10 cellular contexts compared by ENCODE assay signal in genomic region chr19:18284710-18285430, GRCh38. TPM values are rescaled to one million over a fixed set of nuclear protein-coding genes. Genes with fewer than 3 reads are reported as not detected.
A peak's percentile ranks its signal among the peaks of the same experiment; 100 is the strongest.
DNase-seq lines count a peak whose midpoint lies in the region; ATAC-seq, FAIRE-seq and TF ChIP-seq lines count a peak whose summit lies in the region.
"Had no signal": no experiment of that assay in that cellular context is flagged by ENCODE, and none has a peak within 500 bp of the region (broad histone marks: within the 10 kb centered on the region; RNA-seq: fewer than 3 reads in every experiment).

No MANE protein-coding gene starts in this region.

- SMC1A ChIA-PET in GM12878 (lab: Charles Lee; ENCODE audit: uncharacterized antibody, unreplicated experiment), result interaction anchor here (1.4 kb wide), 1 partner anchor 37 kb away, joined by 4 read pairs; no protein-coding TSS in a partner anchor

- ATAC-seq in heart right ventricle (no peak), left cardiac atrium (no peak), GM12878 (no peak), GM18517 (IDR thresholded peaks at IDR 0.05; ENCODE audit: unreplicated experiment) (no peak)
- ATAC-seq: pancreas had no signal

- BruUV-seq in GM12878 (replicated peaks; lab: Mats Ljungman, UMichigan), result no TSS peak

- H3K9me3 ChIP-seq in heart right ventricle (no peaks in the 10 kb centered on the region), GM12878 (replicated peaks; ENCODE audit: control insufficient read depth, insufficient read depth, low read length) (no peaks in the 10 kb centered on the region), vagina (no peaks in the 10 kb centered on the region)
- H3K9me3 ChIP-seq: pancreas had no signal

- CTCF ChIA-PET in GM12878 (lab: Yijun Ruan, JAX), result interaction anchor here (0.9 to 3.1 kb wide), 3 partner anchors 15 to 133 kb away, joined by 3 to 11 read pairs (median 3); no protein-coding TSS in a partner anchor

- no peak overlapping the region for H3K4me3 ChIP-seq in heart right ventricle
- H3K4me3 ChIP-seq in GM12878, result no peak overlapping the region
- H3K4me3 ChIP-seq in vagina, result no peak overlapping the region
- H3K4me3 ChIP-seq: pancreas had no signal

- no peak for TF ChIP-seq CTCF in heart right ventricle (IDR thresholded peaks at IDR 0.05)
- no peak for TF ChIP-seq CTCF in GM12878 (IDR thresholded peaks at IDR 0.05 in 2 of 3, conservative IDR thresholded peaks at IDR 0.05 in 1 of 3; ENCODE audit: control insufficient read depth in 2 of 3, extremely low read depth in 1 of 3, insufficient read depth in 1 of 3, low read depth in 3 of 3, low read length in 3 of 3)
- TF ChIP-seq CTCF in osteocyte (IDR thresholded peaks at IDR 0.05), result no peak
- no peak for TF ChIP-seq CTCF in vagina (IDR thresholded peaks at IDR 0.05)

- FAIRE-seq in GM12878 (lab: Jason Lieb, UNC), result peak; percentile 38
- FAIRE-seq: pancreas had no signal

- peak overlapping the region; percentile 66 for H2AFZ ChIP-seq in GM12878 (ENCODE audit: control insufficient read depth, low read depth, low read length)

- no peak for TF ChIP-seq RAD21 in GM12878 (IDR thresholded peaks at IDR 0.05; ENCODE audit: insufficient read depth, low read depth, low read length)

- H3K4me1 Mint-ChIP-seq in osteocyte (ENCODE audit: unreplicated experiment), result peaks cover 33% of the 10 kb centered on the region

- peak overlapping the region; percentile 27 for H3K27ac Mint-ChIP-seq in osteocyte (ENCODE audit: unreplicated experiment)

- H3K27me3 ChIP-seq in heart right ventricle, result no peaks in the 10 kb centered on the region
- no peaks in the 10 kb centered on the region for H3K27me3 ChIP-seq in GM12878 (replicated peaks in 1 of 2; ENCODE audit: control insufficient read depth in 2 of 2, insufficient read depth in 2 of 2, low read length in 1 of 2)
- H3K27me3 ChIP-seq in vagina, result no peaks in the 10 kb centered on the region
- H3K27me3 ChIP-seq: pancreas had no signal

- H3K9me3 Mint-ChIP-seq in osteocyte (ENCODE audit: unreplicated experiment), result no peaks in the 10 kb centered on the region

- intact Hi-C loops in heart right ventricle (cut with DNase I), result loop anchor here in 1 of 10 donors (10.0 kb wide), 1 partner anchor 130 kb away; the partner anchor contains the start of gene SSBP4
- intact Hi-C loops in left cardiac atrium (cut with DNase I), result no loop called here
- intact Hi-C loops in GM12878 (cut with micrococcal nuclease; ENCODE audit: unreplicated experiment), result no loop called here
- intact Hi-C loops in vagina (cut with DNase I), result no loop called here

- no peak for TF ChIP-seq EP300 in GM12878 (IDR thresholded peaks at IDR 0.05; ENCODE audit: borderline replicate concordance in 1 of 2, control insufficient read depth in 1 of 2, low read depth in 2 of 2, low read length in 2 of 2)

- peaks cover 3% of the 10 kb centered on the region for H3K36me3 Mint-ChIP-seq in osteocyte (ENCODE audit: unreplicated experiment)

- no peak for DNase-seq in heart right ventricle
- DNase-seq in left cardiac atrium, result no peak
- DNase-seq in GM12878 (ENCODE audit: low read depth, low spot score), result no peak
- DNase-seq in osteocyte (ENCODE audit: extremely low spot score, unreplicated experiment), result no peak
- no peak for DNase-seq in vagina (ENCODE audit: extremely low spot score in 2 of 2)
- no peak for DNase-seq in cerebellar cortex (ENCODE audit: low spot score)
- no peak for DNase-seq in NOMO-1 (lab: John Stamatoyannopoulos, UW; ENCODE audit: unreplicated experiment in 2 of 2)
- DNase-seq: NCI-H2171 treated with DMSO at 0.1 percent for 48 hours, pancreas had no signal

- H3K36me3 ChIP-seq in heart right ventricle, result peaks cover 0 to 5% (median 0%) of the 10 kb centered on the region in 9 donors
- H3K36me3 ChIP-seq in GM12878 (ENCODE audit: control insufficient read depth in 2 of 2, insufficient read depth in 2 of 2, low read length in 1 of 2), result no peaks in the 10 kb centered on the region
- no peaks in the 10 kb centered on the region for H3K36me3 ChIP-seq in vagina
- H3K36me3 ChIP-seq: pancreas had no signal

- peaks cover 0 to 27% (median 21%) of the 10 kb centered on the region in 9 donors for H3K4me1 ChIP-seq in heart right ventricle
- peaks cover 27% of the 10 kb centered on the region for H3K4me1 ChIP-seq in GM12878 (ENCODE audit: control insufficient read depth, insufficient read depth, low read length)
- peaks cover 32% of the 10 kb centered on the region for H3K4me1 ChIP-seq in vagina

- peak overlapping the region in 9 of 10 donors; percentile 45 to 99 (median 60) for H3K27ac ChIP-seq in heart right ventricle
- H3K27ac ChIP-seq in GM12878 (ENCODE audit: control insufficient read depth, insufficient read depth), result peak overlapping the region; percentile 72
- peak overlapping the region; percentile 38 for H3K27ac ChIP-seq in vagina
- H3K27ac ChIP-seq: pancreas had no signal

- no peak overlapping the region for H3K4me3 Mint-ChIP-seq in osteocyte (ENCODE audit: unreplicated experiment)

- TF ChIP-seq POLR2A in GM12878 (IDR thresholded peaks at IDR 0.05; ENCODE audit: low read depth, low read length) (peak; percentile 38; the same call in 1 of the 2 replicates), vagina (IDR thresholded peaks at IDR 0.05) (no peak)

- peak overlapping the region; percentile 59 for H3K4me2 ChIP-seq in GM12878 (ENCODE audit: control insufficient read depth, insufficient read depth)

- peak overlapping the region; percentile 68 for H3K9ac ChIP-seq in GM12878 (ENCODE audit: control insufficient read depth, insufficient read depth, low read length)

- no peaks in the 10 kb centered on the region for H4K20me1 ChIP-seq in GM12878 (ENCODE audit: control insufficient read depth, insufficient read depth)

- peaks cover 19% of the 10 kb centered on the region for H3K79me2 ChIP-seq in GM12878 (ENCODE audit: control insufficient read depth, insufficient read depth, low read length)

- POLR2A ChIA-PET in GM12878 (lab: Charles Lee), result interaction anchor here (0.8 to 2.8 kb wide), 5 partner anchors 8 to 44 kb away, joined by 3 to 24 read pairs (median 4); partner anchors contain the start of gene LSM4

- RAD21 ChIA-PET in GM12878 (lab: Charles Lee; ENCODE audit: unreplicated experiment), result interaction anchor here (0.7 to 1.2 kb wide), 3 partner anchors 20 to 550 kb away, joined by 3 to 4 read pairs (median 3); partner anchors contain the start of gene LSM4

- WGBS in heart right ventricle, 2 donors, result 66 to 67% methylated on average over 13 of the region's 13 CpGs
- WGBS in GM12878 (ENCODE audit: insufficient coverage, insufficient replicate concordance, low lambda C conversion rate, missing lambda C conversion rate), result 8% methylated on average over 13 of the region's 13 CpGs

- H3K27me3 Mint-ChIP-seq in osteocyte (ENCODE audit: unreplicated experiment), result no peaks in the 10 kb centered on the region

- in situ Hi-C loops in GM12878 (cut with MboI), result no loop called here

RNA-seq across cellular contexts. Expression of gene JUND, which starts 3.4 kb away (rescaled TPM):
- total RNA-seq in heart right ventricle (100 to 1,000 TPM in 9 of 10 donors, 10 to 100 TPM in 1; 93.7 to 195 (median 133) TPM), left cardiac atrium (100 to 1,000 TPM; 122 to 169 TPM), GM12878 (2014; rRNA removed) (91.3 and 116 TPM in 2 replicates), GM12878 (2014; rRNA removed; fragmentation: Illumina TruSeq; extraction: Trizol) (16.9 and 19.1 TPM in 2 replicates), GM12878 (2021) (164 and 176 TPM in 2 replicates), osteocyte (203 and 241 TPM in 2 replicates), vagina (531 TPM)
- polyA plus RNA-seq in heart right ventricle (100 to 1,000 TPM; 103 to 278 TPM), GM12878 (2011; rRNA removed) (9.2 and 18.6 TPM in 2 replicates), GM12878 (2014; fragmentation: Illumina TruSeq; extraction: Trizol) (20.3 and 26.8 TPM in 2 replicates), GM12878 (2014; fragmentation: Nextera tagmentation; extraction: Ambion mirVana) (10 to 100 TPM; 11.2 to 16.0 TPM), GM12878 (2014; rRNA removed) (148 and 166 TPM in 2 replicates), GM12878 (2016; fragmentation: Nextera tagmentation; extraction: Ambion mirVana) (1 to 10 TPM; 7.4 to 9.1 TPM)
- total RNA-seq in GM12878 (2013; cell fraction: nucleolus; rRNA removed), result 50.9 and 51.1 TPM in 2 replicates
- 5.4 TPM for polyA plus RNA-seq in GM12878 (2011; ENCODE audit: low read depth)
- 36.2 and 90.3 TPM in 2 replicates for polyA plus RNA-seq in GM12878 (2011; cell fraction: cytosol; rRNA removed)
- 64.3 and 75.7 TPM in 2 replicates for polyA plus RNA-seq in GM12878 (2011; cell fraction: nucleus; rRNA removed)
- 68.6 and 81.1 TPM in 2 replicates for polyA plus RNA-seq in GM12878 (2012)
- polyA minus RNA-seq in GM12878 (2011; rRNA and poly(A)+ RNA removed), result 22.5 and 61.2 TPM in 2 replicates
- 55.2 and 60.1 TPM in 2 replicates for polyA minus RNA-seq in GM12878 (2011; cell fraction: cytosol; rRNA and poly(A)+ RNA removed)
- polyA minus RNA-seq in GM12878 (2011; cell fraction: nucleus; rRNA and poly(A)+ RNA removed), result 70.8 and 116 TPM in 2 replicates

RNA-seq across cellular contexts. Expression of gene IQCN, which starts 10.6 kb away (rescaled TPM):
- 1 to 10 TPM in 5 of 10 donors, under 1 TPM in 5; 0.49 to 1.5 (median 0.96) TPM for total RNA-seq in heart right ventricle
- polyA plus RNA-seq in heart right ventricle, result 1 to 10 TPM in 1 of 2 donors, under 1 TPM in 1; 0.17 to 7.8 TPM
- total RNA-seq in left cardiac atrium, result 1 to 10 TPM in 1 of 2 donors, under 1 TPM in 1; 0.91 to 1.3 TPM
- 0.27 and 0.29 TPM in 2 replicates for total RNA-seq in GM12878 (2013; cell fraction: nucleolus; rRNA removed)
- total RNA-seq in GM12878 (2014; rRNA removed), result 0.23 and 0.27 TPM in 2 replicates
- total RNA-seq in GM12878 (2014; rRNA removed; fragmentation: Illumina TruSeq; extraction: Trizol), result 0.27 and 0.28 TPM in 2 replicates
- 0.54 and 0.64 TPM in 2 replicates for total RNA-seq in GM12878 (2021)
- polyA plus RNA-seq in GM12878 (2011; ENCODE audit: low read depth), result 0.73 TPM
- polyA plus RNA-seq in GM12878 (2011; rRNA removed), result 0.01 TPM in 1 of 2 replicates, not detected in the other
- polyA plus RNA-seq in GM12878 (2011; cell fraction: cytosol; rRNA removed), result under 0.01 and 0.02 TPM in 2 replicates
- polyA plus RNA-seq in GM12878 (2011; cell fraction: nucleus; rRNA removed), result 0.19 and 0.22 TPM in 2 replicates
- polyA plus RNA-seq in GM12878 (2012), result 0.67 and 0.68 TPM in 2 replicates
- polyA plus RNA-seq in GM12878 (2014; fragmentation: Illumina TruSeq; extraction: Trizol), result 0.08 and 0.19 TPM in 2 replicates
- not detected for polyA plus RNA-seq in GM12878 (2014; fragmentation: Nextera tagmentation; extraction: Ambion mirVana)
- 0.45 and 0.72 TPM in 2 replicates for polyA plus RNA-seq in GM12878 (2014; rRNA removed)
- polyA plus RNA-seq in GM12878 (2016; fragmentation: Nextera tagmentation; extraction: Ambion mirVana), result under 1 TPM in 1 of 2 experiments, not detected in 1; 0.07 TPM
- polyA minus RNA-seq in GM12878 (2011; rRNA and poly(A)+ RNA removed), result 0.05 and 0.07 TPM in 2 replicates
- polyA minus RNA-seq in GM12878 (2011; cell fraction: cytosol; rRNA and poly(A)+ RNA removed), result not detected in 2 replicates
- 0.12 and 0.38 TPM in 2 replicates for polyA minus RNA-seq in GM12878 (2011; cell fraction: nucleus; rRNA and poly(A)+ RNA removed)
- 6.9 and 10.4 TPM in 2 replicates for total RNA-seq in osteocyte
- 4.4 TPM for total RNA-seq in vagina

RNA-seq across cellular contexts. Expression of gene LSM4, which starts 38.0 kb away (rescaled TPM):
- total RNA-seq in heart right ventricle, result 100 to 1,000 TPM in 1 of 10 donors, 10 to 100 TPM in 9; 73.2 to 114 (median 93.3) TPM
- polyA plus RNA-seq in heart right ventricle, result 100 to 1,000 TPM; 135 to 163 TPM
- total RNA-seq in left cardiac atrium, result 10 to 100 TPM; 68.9 to 79.0 TPM
- 19.7 and 29.3 TPM in 2 replicates for total RNA-seq in GM12878 (2013; cell fraction: nucleolus; rRNA removed)
- total RNA-seq in GM12878 (2014; rRNA removed), result 430 and 457 TPM in 2 replicates
- total RNA-seq in GM12878 (2014; rRNA removed; fragmentation: Illumina TruSeq; extraction: Trizol), result 163 and 186 TPM in 2 replicates
- 248 and 251 TPM in 2 replicates for total RNA-seq in GM12878 (2021)
- 28.1 TPM for polyA plus RNA-seq in GM12878 (2011; ENCODE audit: low read depth)
- polyA plus RNA-seq in GM12878 (2011; rRNA removed), result 95.6 and 140 TPM in 2 replicates
- 186 and 318 TPM in 2 replicates for polyA plus RNA-seq in GM12878 (2011; cell fraction: cytosol; rRNA removed)
- 124 and 152 TPM in 2 replicates for polyA plus RNA-seq in GM12878 (2011; cell fraction: nucleus; rRNA removed)
- polyA plus RNA-seq in GM12878 (2012), result 117 and 128 TPM in 2 replicates
- 59.2 and 86.6 TPM in 2 replicates for polyA plus RNA-seq in GM12878 (2014; fragmentation: Illumina TruSeq; extraction: Trizol)
- 10 to 100 TPM; 12.6 to 38.2 TPM for polyA plus RNA-seq in GM12878 (2014; fragmentation: Nextera tagmentation; extraction: Ambion mirVana)
- polyA plus RNA-seq in GM12878 (2014; rRNA removed), result 439 and 477 TPM in 2 replicates
- polyA plus RNA-seq in GM12878 (2016; fragmentation: Nextera tagmentation; extraction: Ambion mirVana), result 100 to 1,000 TPM; 628 to 652 TPM
- polyA minus RNA-seq in GM12878 (2011; rRNA and poly(A)+ RNA removed), result 21.9 and 42.9 TPM in 2 replicates
- 25.9 and 27.1 TPM in 2 replicates for polyA minus RNA-seq in GM12878 (2011; cell fraction: cytosol; rRNA and poly(A)+ RNA removed)
- polyA minus RNA-seq in GM12878 (2011; cell fraction: nucleus; rRNA and poly(A)+ RNA removed), result 19.8 and 31.0 TPM in 2 replicates
- 92.1 and 98.1 TPM in 2 replicates for total RNA-seq in osteocyte
- total RNA-seq in vagina, result 54.3 TPM

RNA-seq across cellular contexts. Expression of gene PGPEP1, which starts 55.5 kb away (rescaled TPM):
- total RNA-seq in heart right ventricle (10 to 100 TPM; 36.0 to 61.3 (median 46.8) TPM), left cardiac atrium (10 to 100 TPM; 27.5 to 34.7 TPM), GM12878 (2014; rRNA removed) (14.6 and 15.5 TPM in 2 replicates), GM12878 (2014; rRNA removed; fragmentation: Illumina TruSeq; extraction: Trizol) (22.8 and 25.1 TPM in 2 replicates), GM12878 (2021) (37.9 and 39.4 TPM in 2 replicates), osteocyte (36.1 and 38.5 TPM in 2 replicates), vagina (27.5 TPM)
- polyA plus RNA-seq in heart right ventricle (10 to 100 TPM; 10.0 to 27.2 TPM), GM12878 (2011; rRNA removed) (21.4 and 33.7 TPM in 2 replicates), GM12878 (2014; fragmentation: Illumina TruSeq; extraction: Trizol) (11.3 and 14.4 TPM in 2 replicates), GM12878 (2014; fragmentation: Nextera tagmentation; extraction: Ambion mirVana) (10 to 100 TPM; 13.8 to 13.9 TPM), GM12878 (2014; rRNA removed) (18.2 and 20.7 TPM in 2 replicates), GM12878 (2016; fragmentation: Nextera tagmentation; extraction: Ambion mirVana) (10 to 100 TPM; 15.9 to 20.5 TPM)
- 50.5 and 53.8 TPM in 2 replicates for total RNA-seq in GM12878 (2013; cell fraction: nucleolus; rRNA removed)
- 15.9 TPM for polyA plus RNA-seq in GM12878 (2011; ENCODE audit: low read depth)
- polyA plus RNA-seq in GM12878 (2011; cell fraction: cytosol; rRNA removed), result 31.7 and 40.5 TPM in 2 replicates
- 39.9 and 44.3 TPM in 2 replicates for polyA plus RNA-seq in GM12878 (2011; cell fraction: nucleus; rRNA removed)
- polyA plus RNA-seq in GM12878 (2012), result 21.5 and 32.3 TPM in 2 replicates
- 61.1 and 73.8 TPM in 2 replicates for polyA minus RNA-seq in GM12878 (2011; rRNA and poly(A)+ RNA removed)
- polyA minus RNA-seq in GM12878 (2011; cell fraction: cytosol; rRNA and poly(A)+ RNA removed), result 14.3 and 17.2 TPM in 2 replicates
- polyA minus RNA-seq in GM12878 (2011; cell fraction: nucleus; rRNA and poly(A)+ RNA removed), result 14.3 and 22.0 TPM in 2 replicates

RNA-seq across cellular contexts. Expression of gene PDE4C, which starts 58.6 kb away (rescaled TPM):
- 1 to 10 TPM in 4 of 10 donors, under 1 TPM in 6; 0.30 to 4.2 (median 0.85) TPM for total RNA-seq in heart right ventricle
- 1 to 10 TPM; 1.2 to 6.3 TPM for polyA plus RNA-seq in heart right ventricle
- total RNA-seq in left cardiac atrium, result under 1 TPM in 1 of 2 donors, not detected in 1; 0.55 TPM
- total RNA-seq in GM12878 (2013; cell fraction: nucleolus; rRNA removed), result 2.5 and 3.7 TPM in 2 replicates
- total RNA-seq in GM12878 (2014; rRNA removed), result 0.28 and 1.1 TPM in 2 replicates
- total RNA-seq in GM12878 (2014; rRNA removed; fragmentation: Illumina TruSeq; extraction: Trizol), result 0.14 and 0.40 TPM in 2 replicates
- 0.27 and 0.67 TPM in 2 replicates for total RNA-seq in GM12878 (2021)
- polyA plus RNA-seq in GM12878 (2011; ENCODE audit: low read depth), result 0.26 TPM
- polyA plus RNA-seq in GM12878 (2011; rRNA removed), result 0.19 and 0.43 TPM in 2 replicates
- 0.25 and 0.42 TPM in 2 replicates for polyA plus RNA-seq in GM12878 (2011; cell fraction: cytosol; rRNA removed)
- 1.5 and 2.3 TPM in 2 replicates for polyA plus RNA-seq in GM12878 (2011; cell fraction: nucleus; rRNA removed)
- 0.43 and 0.52 TPM in 2 replicates for polyA plus RNA-seq in GM12878 (2012)
- polyA plus RNA-seq in GM12878 (2014; fragmentation: Illumina TruSeq; extraction: Trizol), result 0.15 TPM in 1 of 2 replicates, not detected in the other
- under 1 TPM; 0.08 to 0.13 TPM for polyA plus RNA-seq in GM12878 (2014; fragmentation: Nextera tagmentation; extraction: Ambion mirVana)
- 0.27 and 0.73 TPM in 2 replicates for polyA plus RNA-seq in GM12878 (2014; rRNA removed)
- under 1 TPM; 0.13 to 0.47 TPM for polyA plus RNA-seq in GM12878 (2016; fragmentation: Nextera tagmentation; extraction: Ambion mirVana)
- polyA minus RNA-seq in GM12878 (2011; rRNA and poly(A)+ RNA removed), result 0.41 TPM in 1 of 2 replicates, not detected in the other
- not detected in 2 replicates for polyA minus RNA-seq in GM12878 (2011; cell fraction: cytosol; rRNA and poly(A)+ RNA removed)
- 0.48 and 1.3 TPM in 2 replicates for polyA minus RNA-seq in GM12878 (2011; cell fraction: nucleus; rRNA and poly(A)+ RNA removed)
- 0.21 TPM in 1 of 2 replicates, not detected in the other for total RNA-seq in osteocyte
- total RNA-seq in vagina, result 0.98 TPM
